28 cellular contexts compared by ENCODE assay signal in genomic region chr1:25439287-25439686, GRCh38. TPM values are rescaled to one million over a fixed set of nuclear protein-coding genes. Genes with fewer than 3 reads are reported as not detected.
"Had no signal": no experiment of that assay in that cellular context is flagged by ENCODE, and none has a peak within 500 bp of the region (broad histone marks: within the 10 kb centered on the region; RNA-seq: fewer than 3 reads in every experiment).

No MANE protein-coding gene starts in this region.

- H3K4me1 ChIP-seq: uterus had no signal

- H3K36me3 ChIP-seq: neutrophil, pancreas, prostate gland, right lobe of liver, suprapubic skin, tibial artery, upper lobe of right lung, uterus had no signal

- H3K9me3 ChIP-seq: neutrophil, pancreas, prostate gland, right lobe of liver, sigmoid colon, stomach, suprapubic skin, testis, tibial artery, upper lobe of right lung, uterus had no signal

- H3K27ac ChIP-seq: neutrophil, pancreas, prostate gland, right lobe of liver, sigmoid colon, stomach, suprapubic skin, testis, tibial artery, upper lobe of right lung, uterus had no signal

- H3K4me3 ChIP-seq: pancreas, prostate gland, right lobe of liver, sigmoid colon, stomach, suprapubic skin, testis, tibial artery, upper lobe of right lung, uterus had no signal

- H3K27me3 ChIP-seq: neutrophil, pancreas, right lobe of liver, sigmoid colon, stomach, suprapubic skin, testis, tibial artery, upper lobe of right lung, uterus had no signal

- ATAC-seq: naive thymus-derived CD8-positive, alpha-beta T cell; natural killer cell treated with Interleukin-12 subunit alpha and Interleukin-12 subunit beta and Interleukin-15 and Interleukin-18, amount 100 ng/mL, for 72 hours; pancreas; right cardiac atrium; right lobe of liver; stimulated activated effector memory CD8-positive, alpha-beta T cell treated with anti-CD3 and anti-CD28 coated beads, Interleukin-12 subunit alpha, Interleukin-12 subunit beta, amount 100 ng/mL, for 72 hours; stimulated activated naive B cell treated with anti-CD40 and anti-IgM and Interleukin-4, amounts not matched to agents 10 μg/mL and 1 μg/mL and 100 μg/mL, for 72 hours; upper lobe of right lung had no signal

- DNase-seq: naive B cell; naive thymus-derived CD8-positive, alpha-beta T cell; nephron progenitor cell; nucleus accumbens; pancreas; right cardiac atrium; right lobe of liver; sigmoid colon; small intestine; stimulated activated CD4-positive, alpha-beta T cell treated with anti-CD3 and anti-CD28 coated beads, Interleukin-15, amount 100 ng/mL, for 24 hours; stimulated activated CD4-positive, alpha-beta T cell treated with anti-CD3 and anti-CD28 coated beads, Interleukin-2, amount 100 ng/mL, for 24 hours; stimulated activated CD4-positive, alpha-beta T cell treated with anti-CD3 and anti-CD28 coated beads, Interleukin-2, amount 100 ng/mL, for 48 hours; stimulated activated CD4-positive, alpha-beta T cell treated with anti-CD3 and anti-CD28 coated beads, Interleukin-4, amount 100 ng/mL, for 24 hours; stimulated activated naive B cell treated with anti-CD40 and anti-IgM and Interleukin-4, amounts not matched to agents 10 μg/mL and 1 μg/mL and 100 μg/mL, for 72 hours; stimulated activated naive CD4-positive, alpha-beta T cell treated with Interleukin-2 at 50 U/mL for 16 hours; stomach; testis; tibial artery; upper lobe of right lung; uterus had no signal

RNA-seq across cellular contexts. Expression of gene RHCE, which starts 18.7 kb away (rescaled TPM):
- total RNA-seq: natural killer cell treated with Interleukin-12 subunit alpha and Interleukin-12 subunit beta and Interleukin-15 and Interleukin-18, amount 100 ng/mL, for 72 hours; neural crest cell; posterior vena cava; subcutaneous adipose tissue had no signal
